ENCODE assay signal across 32 cellular contexts in genomic region chr10:1107004-1107403, GRCh38.
"Had no signal": no experiment of that assay in that cellular context is flagged by ENCODE, and none has a peak within 500 bp of the region (broad histone marks: within the 10 kb centered on the region; RNA-seq: fewer than 3 reads in every experiment).

No MANE protein-coding gene starts in this region.

- H3K27me3 Mint-ChIP-seq: activated CD4-positive, alpha-beta memory T cell treated with anti-CD3 and anti-CD28 coated beads, Interleukin-2, amount 10 ng/mL, durations not matched to agents 7 days and 5 days; activated CD8-positive, alpha-beta memory T cell treated with anti-CD3 and anti-CD28 coated beads, Interleukin-2, amount 10 ng/mL, durations not matched to agents 7 days and 5 days; activated naive CD8-positive, alpha-beta T cell treated with anti-CD3 and anti-CD28 coated beads for 36 hours; central memory CD8-positive, alpha-beta T cell had no signal

- H3K4me3 Mint-ChIP-seq: activated CD4-positive, alpha-beta memory T cell treated with anti-CD3 and anti-CD28 coated beads, Interleukin-2, amount 10 ng/mL, durations not matched to agents 7 days and 5 days; activated CD8-positive, alpha-beta memory T cell treated with anti-CD3 and anti-CD28 coated beads, Interleukin-2, amount 10 ng/mL, durations not matched to agents 7 days and 5 days; activated naive CD8-positive, alpha-beta T cell treated with anti-CD3 and anti-CD28 coated beads for 36 hours; central memory CD8-positive, alpha-beta T cell; T-helper 1 cell treated with Interleukin-12 subunit alpha and Interleukin-12 subunit beta and Interleukin-4 antibody, amounts not matched to agents 30 μg/mL and 1 μg/mL, for 36 hours; T-helper 2 cell treated with Interferon-gamma antibody and Interleukin-4, amounts not matched to agents 5 μg/mL and 100 μg/mL, for 36 hours; WTC11 had no signal

- DNase-seq: activated CD4-positive, alpha-beta memory T cell treated with anti-CD3 and anti-CD28 coated beads, Interleukin-2, amount 10 ng/mL, durations not matched to agents 7 days and 5 days; activated CD4-positive, alpha-beta T cell treated with anti-CD3 and anti-CD28 coated beads for 4 hours; activated CD8-positive, alpha-beta memory T cell treated with anti-CD3 and anti-CD28 coated beads for 24 hours; activated CD8-positive, alpha-beta memory T cell treated with anti-CD3 and anti-CD28 coated beads, Interleukin-2, amount 10 ng/mL, durations not matched to agents 7 days and 5 days; activated CD8-positive, alpha-beta memory T cell treated with anti-CD3 and anti-CD28 coated beads, Interleukin-2, amount 50 U/mL, for 48 hours; activated effector memory CD4-positive, alpha-beta T cell treated with Interleukin-2 at 50 U/mL for 16 hours; activated naive CD4-positive, alpha-beta T cell treated with anti-CD3 and anti-CD28 coated beads, Interleukin-2, amount 50 U/mL, for 16 hours; activated naive CD8-positive, alpha-beta T cell treated with anti-CD3 and anti-CD28 coated beads for 36 hours; activated T-cell treated with anti-CD3 and anti-CD28 coated beads, Interleukin-2, amount 50 U/mL, for 48 hours; amniotic stem cell; aorta; brain microvascular endothelial cell; Kasumi-1; KG1; MM.1S; MV-4-11; NCI-H1092; NCI-H1436 treated with DMSO at 0.1 percent for 48 hours; NCI-H1694 treated with DMSO at 0.1 percent for 48 hours; NCI-H2029; NCI-H524 treated with DMSO at 0.1 percent for 48 hours; RPMI8226; SHP77 treated with DMSO at 0.1 percent for 48 hours; SK-N-SH had no signal

- H3K4me2 ChIP-seq: SK-N-SH had no signal

- H3K9ac ChIP-seq: SK-N-SH had no signal

- H3K4me3 ChIP-seq: cardiac muscle cell, SJSA1 had no signal

- H3K27ac ChIP-seq: brain microvascular endothelial cell, cardiac muscle cell, SJSA1 had no signal

- ATAC-seq: activated CD4-positive, CD25-positive, alpha-beta regulatory T cell treated with anti-CD3 and anti-CD28 coated beads, Interleukin-2, amount 50 U/mL, for 24 hours; activated CD8-positive, alpha-beta memory T cell treated with anti-CD3 and anti-CD28 coated beads, Interleukin-2, amount 10 ng/mL, durations not matched to agents 7 days and 5 days; Panc1; WTC11 had no signal

- H3K27me3 ChIP-seq: brain microvascular endothelial cell, cardiac muscle cell, SJSA1 had no signal

- H3K9me3 ChIP-seq: SJSA1, SK-N-SH had no signal

- H3K9me3 Mint-ChIP-seq: activated CD4-positive, alpha-beta memory T cell treated with anti-CD3 and anti-CD28 coated beads, Interleukin-2, amount 10 ng/mL, durations not matched to agents 7 days and 5 days; activated naive CD8-positive, alpha-beta T cell treated with anti-CD3 and anti-CD28 coated beads for 36 hours; central memory CD8-positive, alpha-beta T cell; T-helper 1 cell treated with Interleukin-12 subunit alpha and Interleukin-12 subunit beta and Interleukin-4 antibody, amounts not matched to agents 30 μg/mL and 1 μg/mL, for 36 hours; T-helper 2 cell treated with Interferon-gamma antibody and Interleukin-4, amounts not matched to agents 5 μg/mL and 100 μg/mL, for 36 hours; WTC11 had no signal

- H3K27ac Mint-ChIP-seq: activated CD4-positive, alpha-beta memory T cell treated with anti-CD3 and anti-CD28 coated beads, Interleukin-2, amount 10 ng/mL, durations not matched to agents 7 days and 5 days; activated CD8-positive, alpha-beta memory T cell treated with anti-CD3 and anti-CD28 coated beads, Interleukin-2, amount 10 ng/mL, durations not matched to agents 7 days and 5 days; activated naive CD8-positive, alpha-beta T cell treated with anti-CD3 and anti-CD28 coated beads for 36 hours; WTC11 had no signal
